ENCODE assay signal across 2 cellular contexts in genomic region chr7:1434165-1434718, GRCh38.
TF ChIP-seq lines count a peak whose summit lies in the region.

No MANE protein-coding gene starts in this region.

TF ChIP-seq in HepG2, 621 proteins besides CTCF, POLR2A, EP300 and RAD21:
- TF ChIP-seq PRDM15 (CRISPR knock-in tag; IDR thresholded peaks at IDR 0.05) (0 out of 2 replicates have a peak, but pooled peaks have one; percentile 49), RCOR2 (CRISPR knock-in tag; IDR thresholded peaks at IDR 0.05) (no peak)

TF ChIP-seq in H1, 55 proteins besides CTCF, POLR2A, EP300 and RAD21:
- TF ChIP-seq TCF12 (IDR thresholded peaks at IDR 0.05; ENCODE audit: low read depth, low read length) (no peak), MAFK (IDR thresholded peaks at IDR 0.05; ENCODE audit: low read depth, low read length) (no peak), SRF (IDR thresholded peaks at IDR 0.05; ENCODE audit: low read depth, low read length) (no peak)
